In the genomic region with DNA sequence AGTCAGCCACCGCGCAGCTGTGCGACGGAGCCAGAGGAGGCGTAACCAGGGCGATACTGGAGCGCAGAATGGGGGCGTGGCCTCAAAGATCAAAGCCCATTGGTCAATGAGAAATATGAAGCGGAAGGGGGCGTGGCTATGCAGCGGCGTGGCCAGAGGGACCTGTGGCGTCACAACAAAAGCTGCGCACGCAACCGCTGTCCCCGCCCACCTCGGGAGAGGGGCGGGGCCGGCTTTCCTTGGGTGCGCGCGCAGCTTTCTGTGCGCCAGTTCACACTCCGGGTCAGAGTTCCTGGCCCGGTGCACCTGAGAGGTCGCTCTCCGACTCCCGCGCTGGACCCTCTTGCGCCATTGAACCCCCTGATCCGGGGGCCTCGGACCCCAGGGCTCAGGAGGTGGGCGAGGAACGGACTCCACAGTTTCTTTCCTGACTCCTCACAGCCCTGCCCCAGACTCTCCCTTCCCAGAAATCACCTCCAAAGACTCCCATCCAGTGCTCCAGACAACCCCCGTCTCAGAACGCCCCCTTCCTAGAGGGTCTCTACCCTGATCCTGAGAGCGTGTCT, we compare ENCODE assay signal across 8 cellular contexts. TPM values are rescaled to one million over a fixed set of nuclear protein-coding genes. Genes with fewer than 3 reads are reported as not detected.
A peak's percentile ranks its signal among the peaks of the same experiment; 100 is the strongest.
DNase-seq lines count a peak whose midpoint lies in the region; ATAC-seq and TF ChIP-seq lines count a peak whose summit lies in the region.

Gene SWI5 (plus strand): TSS at position 269 of the 566 bp plus-strand sequence.

- POLR2A ChIA-PET in GM10248 (lab: Yijun Ruan, JAX) = interaction anchor here (0.5 to 1.1 kb wide), 6 partner anchors 21 to 362 kb away, joined by 3 to 6 read pairs (median 3); no protein-coding TSS in a partner anchor
- POLR2A ChIA-PET in SK-N-SH (lab: Yijun Ruan, JAX) = interaction anchor here (0.5 to 1.0 kb wide), 5 partner anchors 8 to 85 kb away, joined by 3 to 4 read pairs (median 3); no protein-coding TSS in a partner anchor

- peaks cover 61% of the 10 kb centered on the region for H3K79me2 ChIP-seq in SK-N-SH (ENCODE audit: insufficient read depth)

- TF ChIP-seq CTCF in GM10248 (IDR thresholded peaks at IDR 0.05; ENCODE audit: control extremely low read depth, extremely low read depth, low read depth, missing control alignments) = no peak
- no peak for TF ChIP-seq CTCF in SK-N-SH (IDR thresholded peaks at IDR 0.05)

- no peak for TF ChIP-seq RAD21 in SK-N-SH (IDR thresholded peaks at IDR 0.05; ENCODE audit: low read length)

- H3K4me3 ChIP-seq in SK-N-SH (ENCODE audit: low read depth in 2 of 2, low read length in 1 of 2) = peak within 1 kb of the TSS; percentile 85 to 90

- peaks cover 19% of the 10 kb centered on the region; the same call in 1 of the 2 replicates for H4K20me1 ChIP-seq in SK-N-SH (ENCODE audit: insufficient read depth)

- no peak for TF ChIP-seq EP300 in SK-N-SH (IDR thresholded peaks at IDR 0.05; ENCODE audit: borderline replicate concordance in 1 of 2, low read depth in 1 of 2, low read length in 1 of 2)

- H3K27me3 ChIP-seq in SK-N-SH (ENCODE audit: insufficient read depth) = no peaks in the 10 kb centered on the region

- H2AFZ ChIP-seq in SK-N-SH (ENCODE audit: low read depth) = peak within 1 kb of the TSS; percentile 91

- H3K4me1 ChIP-seq in SK-N-SH (ENCODE audit: control insufficient read depth in 1 of 2, insufficient read depth in 2 of 2, low read depth in 1 of 2, low read length in 1 of 2) = peaks cover 0 to 15% of the 10 kb centered on the region in 2 experiments; a peak in 1 of 4 replicates

- no peaks in the 10 kb centered on the region for H3K9me3 ChIP-seq in SK-N-SH

- WGBS in SK-N-SH (ENCODE audit: low lambda C conversion rate) = under 1% methylated on average over 14 of the region's 38 CpGs

- H3K27ac ChIP-seq in SK-N-SH (ENCODE audit: low read depth in 2 of 2, low read length in 1 of 2) = peak within 1 kb of the TSS; percentile 75 to 91

- peak within 1 kb of the TSS; percentile 98 for H3K9ac ChIP-seq in SK-N-SH

- H3F3A ChIP-seq in SK-N-SH (replicated peaks; ENCODE audit: insufficient read depth) = no peaks in the 10 kb centered on the region

- peaks cover 24 to 29% of the 10 kb centered on the region in 2 experiments for H3K36me3 ChIP-seq in SK-N-SH (replicated peaks in 1 of 2; ENCODE audit: control insufficient read depth in 1 of 2, insufficient read depth in 2 of 2, low read length in 1 of 2)

- peak; percentile 100 for DNase-seq in GM10248 (ENCODE audit: extremely low spot score)
- DNase-seq in NCI-H1092 (lab: John Stamatoyannopoulos, UW) = peak; percentile 99
- DNase-seq in SK-N-SH = peak; percentile 98
- peak; percentile 100 for DNase-seq in activated naive CD4-positive, alpha-beta T cell treated with anti-CD3 and anti-CD28 coated beads, Interleukin-2, amount 50 U/mL, for 16 hours
- DNase-seq in germinal center (ENCODE audit: low spot score) = peak; percentile 100
- DNase-seq in nucleus accumbens (lab: John Stamatoyannopoulos, UW) = peak; percentile 81 to 100 (median 98)
- peak; percentile 100 for DNase-seq in superior temporal gyrus (ENCODE audit: extremely low spot score)

- peak; percentile 94 for ATAC-seq in HG02610 (IDR thresholded peaks at IDR 0.05; ENCODE audit: unreplicated experiment)

- H3K4me2 ChIP-seq in SK-N-SH = peak within 1 kb of the TSS; percentile 97

- no peaks in the 10 kb centered on the region for H3K9me2 ChIP-seq in SK-N-SH

- CTCF ChIA-PET in GM10248 (lab: Yijun Ruan, JAX) (interaction anchor here (1.2 to 3.2 kb wide), 2 partner anchors 14 to 19 kb away, joined by 3 to 12 read pairs; no protein-coding TSS in a partner anchor), SK-N-SH (lab: Yijun Ruan, JAX) (interaction anchor here (0.8 to 1.9 kb wide), 4 partner anchors 19 to 83 kb away, joined by 3 to 5 read pairs (median 4); no protein-coding TSS in a partner anchor)

TF ChIP-seq in SK-N-SH, 30 proteins besides CTCF, POLR2A, EP300 and RAD21:
- TF ChIP-seq GABPA (IDR thresholded peaks at IDR 0.05; ENCODE audit: low read depth) (no peak), YY1 (IDR thresholded peaks at IDR 0.05; ENCODE audit: low read depth) (no peak), CHD2 (IDR thresholded peaks at IDR 0.05; ENCODE audit: low read length, partially characterized antibody) (no peak), RFX5 (IDR thresholded peaks at IDR 0.05; ENCODE audit: low read length) (0 out of 2 replicates have a peak, but pooled peaks have one; percentile 42), ELF1 (IDR thresholded peaks at IDR 0.05) (peak; percentile 55; the same call in 1 of the 2 replicates), RXRA (IDR thresholded peaks at IDR 0.05; ENCODE audit: borderline replicate concordance, low read depth) (no peak), TAF1 (IDR thresholded peaks at IDR 0.05; ENCODE audit: borderline replicate concordance, low read depth, low read length) (peak; percentile 48; the same call in 1 of the 2 replicates), POLR2AphosphoS5 (IDR thresholded peaks at IDR 0.05; ENCODE audit: low read depth, low read length) (peak; percentile 85; the same call in 1 of the 2 replicates), RCOR1 (IDR thresholded peaks at IDR 0.05; ENCODE audit: low read length) (no peak; the same call in 1 of the 2 replicates), FOXJ3 (CRISPR knock-in tag; IDR thresholded peaks at IDR 0.05) (no peak), NRF1 (IDR thresholded peaks at IDR 0.05; ENCODE audit: low read depth, low read length) (peak; percentile 87)
- TF ChIP-seq, protein P1, sequence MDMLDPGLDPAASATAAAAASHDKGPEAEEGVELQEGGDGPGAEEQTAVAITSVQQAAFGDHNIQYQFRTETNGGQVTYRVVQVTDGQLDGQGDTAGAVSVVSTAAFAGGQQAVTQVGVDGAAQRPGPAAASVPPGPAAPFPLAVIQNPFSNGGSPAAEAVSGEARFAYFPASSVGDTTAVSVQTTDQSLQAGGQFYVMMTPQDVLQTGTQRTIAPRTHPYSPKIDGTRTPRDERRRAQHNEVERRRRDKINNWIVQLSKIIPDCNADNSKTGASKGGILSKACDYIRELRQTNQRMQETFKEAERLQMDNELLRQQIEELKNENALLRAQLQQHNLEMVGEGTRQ (IDR thresholded peaks at IDR 0.05; ENCODE audit: borderline replicate concordance, low read depth, low read length) = no peak
- TF ChIP-seq, protein P2, sequence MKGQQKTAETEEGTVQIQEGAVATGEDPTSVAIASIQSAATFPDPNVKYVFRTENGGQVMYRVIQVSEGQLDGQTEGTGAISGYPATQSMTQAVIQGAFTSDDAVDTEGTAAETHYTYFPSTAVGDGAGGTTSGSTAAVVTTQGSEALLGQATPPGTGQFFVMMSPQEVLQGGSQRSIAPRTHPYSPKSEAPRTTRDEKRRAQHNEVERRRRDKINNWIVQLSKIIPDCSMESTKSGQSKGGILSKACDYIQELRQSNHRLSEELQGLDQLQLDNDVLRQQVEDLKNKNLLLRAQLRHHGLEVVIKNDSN (IDR thresholded peaks at IDR 0.05; ENCODE audit: borderline replicate concordance, low read depth) = peak; percentile 31; the same call in 1 of the 2 replicates
- TF ChIP-seq, protein P3, sequence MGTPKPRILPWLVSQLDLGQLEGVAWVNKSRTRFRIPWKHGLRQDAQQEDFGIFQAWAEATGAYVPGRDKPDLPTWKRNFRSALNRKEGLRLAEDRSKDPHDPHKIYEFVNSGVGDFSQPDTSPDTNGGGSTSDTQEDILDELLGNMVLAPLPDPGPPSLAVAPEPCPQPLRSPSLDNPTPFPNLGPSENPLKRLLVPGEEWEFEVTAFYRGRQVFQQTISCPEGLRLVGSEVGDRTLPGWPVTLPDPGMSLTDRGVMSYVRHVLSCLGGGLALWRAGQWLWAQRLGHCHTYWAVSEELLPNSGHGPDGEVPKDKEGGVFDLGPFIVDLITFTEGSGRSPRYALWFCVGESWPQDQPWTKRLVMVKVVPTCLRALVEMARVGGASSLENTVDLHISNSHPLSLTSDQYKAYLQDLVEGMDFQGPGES (IDR thresholded peaks at IDR 0.05; ENCODE audit: low read depth, low read length) = no peak

RNA-seq across cellular contexts. Expression of gene SWI5, which starts in this region (rescaled TPM):
- 84.1 and 89.7 TPM in 2 replicates for polyA plus RNA-seq in SK-N-SH (2012; rRNA removed)
- 63.4 and 76.6 TPM in 2 replicates for polyA plus RNA-seq in SK-N-SH (2012; cell fraction: cytosol; rRNA removed)
- 27.7 and 32.2 TPM in 2 replicates for polyA plus RNA-seq in SK-N-SH (2012; cell fraction: nucleus; rRNA removed)

Comparison
In these comparisons a context has a peak if more than half of its experiments do, and no peak if none do; other contexts are left out.
1. Peak in every context shown above with its lines: DNase-seq, ATAC-seq, H3K4me3 ChIP-seq and H3K27ac ChIP-seq.